ENCODE assay signal across 12 cellular contexts in genomic region chr19:1221904-1222255, GRCh38. TPM values are rescaled to one million over a fixed set of nuclear protein-coding genes. Genes with fewer than 3 reads are reported as not detected.
A peak's percentile ranks its signal among the peaks of the same experiment; 100 is the strongest.
DNase-seq lines count a peak whose midpoint lies in the region; ATAC-seq and TF ChIP-seq lines count a peak whose summit lies in the region.
"Had no signal": no experiment of that assay in that cellular context is flagged by ENCODE, and none has a peak within 500 bp of the region (broad histone marks: within the 10 kb centered on the region; RNA-seq: fewer than 3 reads in every experiment).

No MANE protein-coding gene starts in this region.

- ATAC-seq in thoracic aorta (ENCODE audit: insufficient number of reproducible peaks, low FRiP score, low read depth) = no peak
- no peak for ATAC-seq in HG03457 (IDR thresholded peaks at IDR 0.05; ENCODE audit: unreplicated experiment)

- H3K27me3 ChIP-seq in WERI-Rb-1 (ENCODE audit: insufficient read depth, low read depth, severe bottlenecking) = no peaks in the 10 kb centered on the region
- no peaks in the 10 kb centered on the region for H3K27me3 ChIP-seq in muscle layer of colon (ENCODE audit: control insufficient read depth in 1 of 2, insufficient read depth in 2 of 2, low read length in 2 of 2)
- no peaks in the 10 kb centered on the region for H3K27me3 ChIP-seq in thoracic aorta (replicated peaks; ENCODE audit: insufficient read depth)

- no peak overlapping the region for H3K4me3 Mint-ChIP-seq in osteocyte (ENCODE audit: unreplicated experiment)
- H3K4me3 Mint-ChIP-seq: CD8-positive, alpha-beta memory T cell; H9 had no signal

- TF ChIP-seq CTCF in WERI-Rb-1 (IDR thresholded peaks at IDR 0.05; ENCODE audit: low read depth, low read length) (no peak), coronary artery (IDR thresholded peaks at IDR 0.05) (no peak), thoracic aorta (IDR thresholded peaks at IDR 0.05) (no peak), osteocyte (IDR thresholded peaks at IDR 0.05) (no peak)

- H3K9ac ChIP-seq in muscle layer of colon (ENCODE audit: low read length) = no peak overlapping the region

- H3K9me3 ChIP-seq in WERI-Rb-1 (ENCODE audit: severe bottlenecking) (no peaks in the 10 kb centered on the region), muscle layer of colon (ENCODE audit: low read length) (no peaks in the 10 kb centered on the region), thoracic aorta (no peaks in the 10 kb centered on the region)

- peaks cover 2% of the 10 kb centered on the region for H3K36me3 Mint-ChIP-seq in osteocyte (ENCODE audit: unreplicated experiment)

- H3K27ac Mint-ChIP-seq in osteocyte (ENCODE audit: unreplicated experiment) = no peak overlapping the region
- H3K27ac Mint-ChIP-seq: CD8-positive, alpha-beta memory T cell; H9 had no signal

- H3K4me1 ChIP-seq in muscle layer of colon (ENCODE audit: insufficient read depth, low read length) (peaks cover 28% of the 10 kb centered on the region), thoracic aorta (ENCODE audit: control insufficient read depth in 1 of 2, low read depth in 2 of 2) (peaks cover 14 to 53% of the 10 kb centered on the region in 2 donors)

- H3K27ac ChIP-seq in WERI-Rb-1 = peak overlapping the region; percentile 52
- peak overlapping the region; percentile 1 to 53 for H3K27ac ChIP-seq in coronary artery
- H3K27ac ChIP-seq in muscle layer of colon (ENCODE audit: low read depth, low read length) = peak overlapping the region; percentile 72
- H3K27ac ChIP-seq in thoracic aorta = peak overlapping the region; percentile 3 to 24

- peaks cover 6% of the 10 kb centered on the region for H3K4me1 Mint-ChIP-seq in osteocyte (ENCODE audit: unreplicated experiment)

- H3K36me3 ChIP-seq in WERI-Rb-1 (peaks cover 68% of the 10 kb centered on the region), muscle layer of colon (ENCODE audit: insufficient read depth, low read length) (peaks cover 28% of the 10 kb centered on the region), thoracic aorta (peaks cover 40% of the 10 kb centered on the region)

- intact Hi-C loops in posterior cingulate gyrus (cut with DNase I) = loop anchor here (1.0 kb wide), 1 partner anchor 18 kb away; no protein-coding TSS in a partner anchor

- DNase-seq in WERI-Rb-1 (no peak), coronary artery (ENCODE audit: low spot score) (no peak), thoracic aorta (ENCODE audit: low spot score) (no peak), posterior cingulate gyrus (no peak), osteocyte (ENCODE audit: extremely low spot score, unreplicated experiment) (no peak)
- DNase-seq: CD8-positive, alpha-beta memory T cell; H9; Kasumi-1; NCI-H1105 treated with DMSO at 0.1 percent for 48 hours; NCI-H187 had no signal

- no peaks in the 10 kb centered on the region for H3K9me3 Mint-ChIP-seq in osteocyte (ENCODE audit: unreplicated experiment)
- H3K9me3 Mint-ChIP-seq: CD8-positive, alpha-beta memory T cell; H9 had no signal

- H3K4me3 ChIP-seq in WERI-Rb-1 (ENCODE audit: low read depth, low read length) (no peak overlapping the region), coronary artery (no peak overlapping the region), muscle layer of colon (ENCODE audit: low read depth in 1 of 2, low read length in 2 of 2) (no peak overlapping the region), thoracic aorta (no peak overlapping the region)

- no peaks in the 10 kb centered on the region for H3K27me3 Mint-ChIP-seq in osteocyte (ENCODE audit: unreplicated experiment)
- H3K27me3 Mint-ChIP-seq: CD8-positive, alpha-beta memory T cell had no signal

RNA-seq across cellular contexts. Expression of gene CBARP, which starts 15.9 kb away (rescaled TPM):
- total RNA-seq in thoracic aorta (1 to 10 TPM in 1 of 2 donors, under 1 TPM in 1; 0.27 to 1.9 TPM), osteocyte (6.9 and 7.0 TPM in 2 replicates)

RNA-seq across cellular contexts. Expression of gene STK11, which starts 16.3 kb away (rescaled TPM):
- total RNA-seq in thoracic aorta = 10 to 100 TPM; 60.2 to 70.0 TPM
- total RNA-seq in osteocyte = 60.8 and 61.3 TPM in 2 replicates

RNA-seq across cellular contexts. Expression of gene ATP5F1D, which starts 19.7 kb away (rescaled TPM):
- total RNA-seq in thoracic aorta = 10 to 100 TPM; 40.4 to 45.1 TPM
- total RNA-seq in osteocyte = 167 and 172 TPM in 2 replicates

RNA-seq across cellular contexts. Expression of gene MIDN, which starts 26.5 kb away (rescaled TPM):
- total RNA-seq in thoracic aorta (100 to 1,000 TPM in 1 of 2 donors, 10 to 100 TPM in 1; 80.1 to 124 TPM), osteocyte (98.1 and 103 TPM in 2 replicates)

RNA-seq across cellular contexts. Expression of gene CIRBP, which starts 47.3 kb away (rescaled TPM):
- total RNA-seq in thoracic aorta (100 to 1,000 TPM; 492 to 644 TPM), osteocyte (401 and 408 TPM in 2 replicates)

Comparison
In these comparisons a context has a peak if more than half of its experiments do, and no peak if none do; other contexts are left out.
1. H3K27ac ChIP-seq: peak in every context shown above with its lines; median percentile 72 in muscle layer of colon; 52 in WERI-Rb-1; 27 in coronary artery; 14 in thoracic aorta.